9 cellular contexts compared by ENCODE assay signal in the genomic region with DNA sequence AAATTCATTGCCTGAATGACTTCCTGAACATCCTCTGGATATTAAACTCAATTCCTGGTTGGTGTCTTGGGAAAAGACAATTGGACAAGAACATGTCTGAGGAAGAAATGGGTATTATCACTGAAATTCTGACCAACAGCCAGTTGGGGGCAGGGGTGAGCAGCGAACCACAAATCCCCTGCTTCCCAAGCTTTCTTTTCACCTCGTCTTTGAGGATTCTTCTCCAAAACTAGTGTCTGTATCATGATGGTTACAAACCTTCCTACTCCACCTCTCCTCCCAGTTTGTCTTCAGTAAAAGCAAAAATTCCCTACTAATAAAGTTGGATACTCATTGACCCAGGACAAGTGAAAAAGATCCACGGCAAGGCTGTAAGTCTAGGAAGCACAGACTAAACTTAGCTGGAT. TPM values are rescaled to one million over a fixed set of nuclear protein-coding genes. Genes with fewer than 3 reads are reported as not detected.
DNase-seq lines count a peak whose midpoint lies in the region; ATAC-seq and TF ChIP-seq lines count a peak whose summit lies in the region.
"Had no signal": no experiment of that assay in that cellular context is flagged by ENCODE, and none has a peak within 500 bp of the region (broad histone marks: within the 10 kb centered on the region; RNA-seq: fewer than 3 reads in every experiment).

No MANE protein-coding gene starts in this region.

- H3K4me3 ChIP-seq in DOHH2 (ENCODE audit: low read length) = no peak overlapping the region
- no peak overlapping the region for H3K4me3 ChIP-seq in thoracic aorta

- H3F3A ChIP-seq in DOHH2 (ENCODE audit: control insufficient read depth, insufficient read depth) = no peaks in the 10 kb centered on the region

- H3K27ac Mint-ChIP-seq in activated CD8-positive, alpha-beta T cell treated with anti-CD3 and anti-CD28 coated beads for 36 hours = no peak overlapping the region
- H3K27ac Mint-ChIP-seq: T-helper 1 cell treated with Interleukin-12 subunit alpha and Interleukin-12 subunit beta and Interleukin-4 antibody, amounts not matched to agents 30 μg/mL and 1 μg/mL, for 36 hours had no signal

- H3K27ac ChIP-seq in DOHH2 (ENCODE audit: low read depth, low read length) (no peak overlapping the region), thoracic aorta (no peak overlapping the region)

- H3K4me2 ChIP-seq in DOHH2 (ENCODE audit: low read length) = no peak overlapping the region

- H3K36me3 Mint-ChIP-seq in activated CD8-positive, alpha-beta T cell treated with anti-CD3 and anti-CD28 coated beads for 36 hours (ENCODE audit: low read depth) = no peaks in the 10 kb centered on the region

- POLR2A ChIA-PET in activated CD8-positive, alpha-beta T cell treated with anti-CD3 and anti-CD28 coated beads for 36 hours (lab: Charles Lee) = interaction anchor here (0.9 kb wide), 1 partner anchor 62 kb away, joined by 4 read pairs; no protein-coding TSS in a partner anchor

- H3K9me3 ChIP-seq in DOHH2 (ENCODE audit: control insufficient read depth, insufficient read depth, low read length) = no peaks in the 10 kb centered on the region
- no peaks in the 10 kb centered on the region for H3K9me3 ChIP-seq in thoracic aorta

- H3K27me3 Mint-ChIP-seq in activated CD8-positive, alpha-beta T cell treated with anti-CD3 and anti-CD28 coated beads for 36 hours = peaks cover 2% of the 10 kb centered on the region

- peaks cover 22% of the 10 kb centered on the region for H3K4me1 Mint-ChIP-seq in activated CD8-positive, alpha-beta T cell treated with anti-CD3 and anti-CD28 coated beads for 36 hours (ENCODE audit: low read depth)

- intact Hi-C loops in activated CD8-positive, alpha-beta T cell treated with anti-CD3 and anti-CD28 coated beads for 36 hours (cut with micrococcal nuclease) = loop anchor here (5.0 kb wide), 1 partner anchor 382 kb away; no protein-coding TSS in a partner anchor

- H3K4me1 ChIP-seq in DOHH2 (ENCODE audit: control insufficient read depth, low read length) (no peaks in the 10 kb centered on the region), thoracic aorta (ENCODE audit: control insufficient read depth in 1 of 2, low read depth in 2 of 2) (no peaks in the 10 kb centered on the region)

- CTCF ChIA-PET in activated CD8-positive, alpha-beta T cell treated with anti-CD3 and anti-CD28 coated beads for 36 hours (lab: Charles Lee) = interaction anchor here (0.7 to 4.1 kb wide), 22 partner anchors 10 to 374 kb away, joined by 3 to 34 read pairs (median 3); no protein-coding TSS in a partner anchor

- no peaks in the 10 kb centered on the region for H3K36me3 ChIP-seq in DOHH2 (ENCODE audit: control insufficient read depth, low read length)
- H3K36me3 ChIP-seq in thoracic aorta = no peaks in the 10 kb centered on the region

- no peak overlapping the region for H3K4me3 Mint-ChIP-seq in activated CD8-positive, alpha-beta T cell treated with anti-CD3 and anti-CD28 coated beads for 36 hours
- H3K4me3 Mint-ChIP-seq: T-helper 1 cell treated with Interleukin-12 subunit alpha and Interleukin-12 subunit beta and Interleukin-4 antibody, amounts not matched to agents 30 μg/mL and 1 μg/mL, for 36 hours had no signal

- H3K27me3 ChIP-seq in DOHH2 (ENCODE audit: control insufficient read depth, low read length) (peaks cover 17% of the 10 kb centered on the region), thoracic aorta (replicated peaks; ENCODE audit: insufficient read depth) (no peaks in the 10 kb centered on the region)

- TF ChIP-seq CTCF in DOHH2 (IDR thresholded peaks at IDR 0.05; ENCODE audit: low read depth, low read length, poor library complexity, severe bottlenecking) = peak; percentile 69
- TF ChIP-seq CTCF in activated CD8-positive, alpha-beta T cell treated with anti-CD3 and anti-CD28 coated beads for 36 hours (IDR thresholded peaks at IDR 0.05) = peak; percentile 82
- peak; percentile 50 for TF ChIP-seq CTCF in thoracic aorta (IDR thresholded peaks at IDR 0.05)

- no peaks in the 10 kb centered on the region for H3K9me3 Mint-ChIP-seq in activated CD8-positive, alpha-beta T cell treated with anti-CD3 and anti-CD28 coated beads for 36 hours
- H3K9me3 Mint-ChIP-seq: T-helper 1 cell treated with Interleukin-12 subunit alpha and Interleukin-12 subunit beta and Interleukin-4 antibody, amounts not matched to agents 30 μg/mL and 1 μg/mL, for 36 hours had no signal

- DNase-seq in HT1080 (ENCODE audit: low read depth) (peak; percentile 60), hepatic stellate cell (ENCODE audit: low spot score) (peak; percentile 62), thoracic aorta (ENCODE audit: low spot score) (no peak)
- peak; percentile 42 for DNase-seq in activated CD8-positive, alpha-beta T cell treated with anti-CD3 and anti-CD28 coated beads for 36 hours
- no peak for DNase-seq in stimulated activated CD4-positive, alpha-beta T cell treated with anti-CD3 and anti-CD28 coated beads, Interleukin-12 subunit alpha, Interleukin-12 subunit beta, amount 100 ng/mL, for 4 hours

- ATAC-seq in activated CD8-positive, alpha-beta T cell treated with anti-CD3 and anti-CD28 coated beads for 36 hours = no peak
- ATAC-seq in thoracic aorta (ENCODE audit: insufficient number of reproducible peaks, low FRiP score, low read depth) (no peak), GM19035 (IDR thresholded peaks at IDR 0.05; ENCODE audit: unreplicated experiment) (no peak), GM18861 (IDR thresholded peaks at IDR 0.05; ENCODE audit: unreplicated experiment) (no peak)

- H3K79me2 ChIP-seq in DOHH2 (ENCODE audit: control insufficient read depth, low read length) = no peaks in the 10 kb centered on the region

- H3K9me2 ChIP-seq in DOHH2 (replicated peaks; ENCODE audit: control insufficient read depth, low read length) = no peaks in the 10 kb centered on the region

- no peaks in the 10 kb centered on the region for H4K20me1 ChIP-seq in DOHH2 (ENCODE audit: control insufficient read depth, insufficient read depth, low read depth, low read length)

RNA-seq across cellular contexts. Expression of a gene that starts 48.3 kb away (rescaled TPM):
- 369 and 395 TPM in 2 replicates for total RNA-seq in HT1080 (2014; rRNA removed; shearing (Covaris generic))
- polyA plus RNA-seq in HT1080 (2015; cell fraction: cytosol; rRNA removed) = 381 and 391 TPM in 2 replicates
- 417 and 423 TPM in 2 replicates for polyA plus RNA-seq in HT1080 (2015; cell fraction: nucleus; rRNA removed)
- 100 to 1,000 TPM; 390 to 393 TPM for total RNA-seq in activated CD8-positive, alpha-beta T cell treated with anti-CD3 and anti-CD28 coated beads for 36 hours
- total RNA-seq in thoracic aorta = 100 to 1,000 TPM; 263 to 408 TPM

Comparison
In these comparisons a context has a peak if more than half of its experiments do, and no peak if none do; other contexts are left out.
1. DNase-seq: peak in HT1080 (single experiment), activated CD8-positive, alpha-beta T cell treated with anti-CD3 and anti-CD28 coated beads for 36 hours (single experiment) and hepatic stellate cell (single experiment); none in thoracic aorta (single experiment) and stimulated activated CD4-positive, alpha-beta T cell treated with anti-CD3 and anti-CD28 coated beads, Interleukin-12 subunit alpha, Interleukin-12 subunit beta, amount 100 ng/mL, for 4 hours (single experiment).
2. Peak in every context shown above with its lines, with median percentiles within 50 percentile points of each other: CTCF ChIP-seq.